ENCODE assay signal across 17 cellular contexts in the genomic region with DNA sequence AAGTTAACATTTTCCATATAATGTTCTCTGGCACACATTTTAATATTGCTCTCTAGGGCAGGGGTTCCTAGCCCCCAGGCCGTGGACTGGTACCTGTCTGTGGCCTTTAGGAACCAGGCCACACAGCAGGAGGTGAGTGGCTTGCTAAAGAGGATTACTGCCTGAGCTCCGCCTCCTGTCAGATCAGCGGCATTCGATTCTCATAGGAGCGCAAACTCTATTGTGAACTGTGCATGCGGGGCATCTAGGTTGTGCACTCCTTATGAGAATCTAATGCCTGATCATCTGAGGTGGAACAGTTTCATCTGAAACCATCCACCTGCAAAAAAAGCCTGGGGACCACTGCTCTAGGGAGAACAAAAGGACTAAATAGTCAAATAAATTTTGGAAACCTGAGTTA.
DNase-seq lines count a peak whose midpoint lies in the region; ATAC-seq and TF ChIP-seq lines count a peak whose summit lies in the region.
"Had no signal": no experiment of that assay in that cellular context is flagged by ENCODE, and none has a peak within 500 bp of the region (broad histone marks: within the 10 kb centered on the region; RNA-seq: fewer than 3 reads in every experiment).

No MANE protein-coding gene starts in this region.

- CTCF ChIA-PET in Panc1 (lab: Charles Lee): interaction anchor here (0.7 kb wide), 1 partner anchor 1004 kb away, joined by 3 read pairs; no protein-coding TSS in a partner anchor

- H3K9me3 Mint-ChIP-seq in endodermal cell: peaks cover 2% of the 10 kb centered on the region
- H3K9me3 Mint-ChIP-seq: CD8-positive, alpha-beta memory T cell; HFFc6 had no signal

- H3K27me3 ChIP-seq in cardiac muscle cell (no peaks in the 10 kb centered on the region), Panc1 (ENCODE audit: control insufficient read depth, insufficient read depth, low read length) (no peaks in the 10 kb centered on the region), endodermal cell (ENCODE audit: control insufficient read depth, insufficient read depth, low read length, poor library complexity, severe bottlenecking) (no peaks in the 10 kb centered on the region)
- H3K27me3 ChIP-seq: BE2C, Peyer's patch had no signal

- no peaks in the 10 kb centered on the region for H3K9me3 ChIP-seq in cardiac muscle cell (ENCODE audit: low read depth)
- H3K9me3 ChIP-seq in Panc1 (ENCODE audit: control insufficient read depth, insufficient read depth, low read depth, low read length): no peaks in the 10 kb centered on the region
- no peaks in the 10 kb centered on the region for H3K9me3 ChIP-seq in endodermal cell (ENCODE audit: control insufficient read depth, low read length)
- H3K9me3 ChIP-seq: BE2C, Peyer's patch, SK-N-SH had no signal

- no peak overlapping the region for H3K27ac Mint-ChIP-seq in endodermal cell
- H3K27ac Mint-ChIP-seq: CD14-positive monocyte, HFFc6 had no signal

- H3K4me1 ChIP-seq in cardiac muscle cell (ENCODE audit: low read depth) (peaks cover 26% of the 10 kb centered on the region), Panc1 (ENCODE audit: control insufficient read depth, insufficient read depth, low read length) (no peaks in the 10 kb centered on the region), endodermal cell (ENCODE audit: control insufficient read depth, insufficient read depth, low read length) (no peaks in the 10 kb centered on the region)
- H3K4me1 ChIP-seq: BE2C, Peyer's patch had no signal

- 65 to 68% methylated on average over 6 of the region's 6 CpGs for WGBS in endodermal cell (ENCODE audit: insufficient coverage in 1 of 2, insufficient read length in 1 of 2), 2 experiments

- H3K4me1 Mint-ChIP-seq in endodermal cell: peaks cover 16% of the 10 kb centered on the region

- in situ Hi-C loops in Panc1 (cut with HindIII; ENCODE audit: low pct_unique_long_range_greater_than_20kb, low sequenced_read_pairs): no loop called here

- DNase-seq in cardiac muscle cell (ENCODE audit: low read depth in 1 of 2, low spot score in 1 of 2) (peak in 1 of 2 donors; percentile 21), Right ventricle myocardium inferior (ENCODE audit: missing footprints) (no peak), Panc1 (ENCODE audit: low read depth, low spot score) (no peak), endodermal cell (peak; percentile 73), NCI-H2029 treated with DMSO at 0.1 percent for 48 hours (lab: John Stamatoyannopoulos, UW) (no peak)
- DNase-seq: 8988T, NCI-H187 had no signal

- H3K4me3 ChIP-seq in cardiac muscle cell (no peak overlapping the region), Panc1 (ENCODE audit: low read depth in 2 of 2, low read length in 2 of 2) (no peak overlapping the region), endodermal cell (ENCODE audit: low read length) (no peak overlapping the region)
- H3K4me3 ChIP-seq: GM23248, Peyer's patch had no signal

- ATAC-seq in Right ventricle myocardium inferior (no peak), Panc1 (peak; percentile 52; the same call in 1 of the 2 replicates), HG02759 (IDR thresholded peaks at IDR 0.05; ENCODE audit: unreplicated experiment) (no peak), GM21526 (IDR thresholded peaks at IDR 0.05; ENCODE audit: low FRiP score, unreplicated experiment) (no peak)

- H3K36me3 Mint-ChIP-seq in endodermal cell (ENCODE audit: low read depth): peaks cover 5% of the 10 kb centered on the region

- peak overlapping the region; percentile 61 for H3K27ac ChIP-seq in cardiac muscle cell
- no peak overlapping the region for H3K27ac ChIP-seq in Panc1 (ENCODE audit: low read length)
- no peak overlapping the region for H3K27ac ChIP-seq in endodermal cell (ENCODE audit: low read depth, low read length)
- H3K27ac ChIP-seq: GM23248, Peyer's patch had no signal

- no TSS peak for BruUV-seq in Panc1 (replicated peaks; lab: Mats Ljungman, UMichigan)

- H3K27me3 Mint-ChIP-seq in endodermal cell (ENCODE audit: insufficient read depth): peaks cover 2% of the 10 kb centered on the region
- H3K27me3 Mint-ChIP-seq: CD8-positive, alpha-beta memory T cell had no signal

- no peaks in the 10 kb centered on the region for H3K36me3 ChIP-seq in cardiac muscle cell
- no peaks in the 10 kb centered on the region for H3K36me3 ChIP-seq in Panc1 (ENCODE audit: control insufficient read depth, insufficient read depth, low read length)
- H3K36me3 ChIP-seq in endodermal cell (ENCODE audit: control insufficient read depth, insufficient read depth, low read length): peaks cover 4% of the 10 kb centered on the region
- H3K36me3 ChIP-seq: BE2C, Peyer's patch had no signal

- intact Hi-C loops in Right ventricle myocardium inferior (cut with DNase I): no loop called here
- intact Hi-C loops in Panc1 (cut with micrococcal nuclease; ENCODE audit: unreplicated experiment): no loop called here

- H3K4me3 Mint-ChIP-seq in endodermal cell: no peak overlapping the region
- H3K4me3 Mint-ChIP-seq: CD14-positive monocyte; CD8-positive, alpha-beta memory T cell; H9; HFFc6 had no signal

- no peak overlapping the region for H3K9ac ChIP-seq in endodermal cell (ENCODE audit: extremely low read depth, low read length, poor library complexity, severe bottlenecking)
- H3K9ac ChIP-seq: GM23248, SK-N-SH had no signal

- POLR2A ChIA-PET in Panc1 (lab: Charles Lee): no interaction called here

- TF ChIP-seq CTCF in cardiac muscle cell (IDR thresholded peaks at IDR 0.05; ENCODE audit: low read depth, low read length) (no peak), Panc1 (IDR thresholded peaks at IDR 0.05) (no peak), endodermal cell (conservative IDR thresholded peaks at IDR 0.05) (no peak)
